In genomic region chr1:15066191-15066590, GRCh38 we compare ENCODE assay signal across 17 cellular contexts.
DNase-seq lines count a peak whose midpoint lies in the region; ATAC-seq and TF ChIP-seq lines count a peak whose summit lies in the region.
"Had no signal": no experiment of that assay in that cellular context is flagged by ENCODE, and none has a peak within 500 bp of the region (broad histone marks: within the 10 kb centered on the region; RNA-seq: fewer than 3 reads in every experiment).

No MANE protein-coding gene starts in this region.

- H3K36me3 Mint-ChIP-seq in activated naive CD8-positive, alpha-beta T cell treated with anti-CD3 and anti-CD28 coated beads, Interleukin-2, amount 10 ng/mL, durations not matched to agents 7 days and 5 days = no peaks in the 10 kb centered on the region
- H3K36me3 Mint-ChIP-seq in activated naive CD8-positive, alpha-beta T cell treated with anti-CD3 and anti-CD28 coated beads, Interleukin-2, amount 50 U/mL, for 24 hours (ENCODE audit: low read depth) = no peaks in the 10 kb centered on the region

- H3K27ac ChIP-seq in tibial artery = peak overlapping the region; percentile 82 to 94
- no peak overlapping the region for H3K27ac ChIP-seq in gastrocnemius medialis

- intact Hi-C loops in tibial artery (cut with DNase I; ENCODE audit: low total_unique reads) (no loop called here), gastrocnemius medialis (cut with DNase I; ENCODE audit: low total_unique reads) (no loop called here)

- peaks cover 5% of the 10 kb centered on the region; the same call in 1 of the 2 replicates for H3K9me3 ChIP-seq in Loucy (ENCODE audit: insufficient read depth, low read depth, low read length)
- no peaks in the 10 kb centered on the region for H3K9me3 ChIP-seq in tibial artery
- H3K9me3 ChIP-seq in gastrocnemius medialis = no peaks in the 10 kb centered on the region

- peaks cover 2% of the 10 kb centered on the region for H3K9me3 Mint-ChIP-seq in activated naive CD8-positive, alpha-beta T cell treated with anti-CD3 and anti-CD28 coated beads, Interleukin-2, amount 10 ng/mL, durations not matched to agents 7 days and 5 days
- no peaks in the 10 kb centered on the region for H3K9me3 Mint-ChIP-seq in activated naive CD8-positive, alpha-beta T cell treated with anti-CD3 and anti-CD28 coated beads, Interleukin-2, amount 50 U/mL, for 24 hours

- no peaks in the 10 kb centered on the region for H3K9me2 ChIP-seq in Loucy (replicated peaks; ENCODE audit: low read depth, low read length)

- H3K27ac Mint-ChIP-seq in activated naive CD8-positive, alpha-beta T cell treated with anti-CD3 and anti-CD28 coated beads, Interleukin-2, amount 10 ng/mL, durations not matched to agents 7 days and 5 days = peak overlapping the region; percentile 34
- H3K27ac Mint-ChIP-seq in activated naive CD8-positive, alpha-beta T cell treated with anti-CD3 and anti-CD28 coated beads, Interleukin-2, amount 50 U/mL, for 24 hours = no peak overlapping the region

- no peaks in the 10 kb centered on the region for H3F3A ChIP-seq in Loucy (ENCODE audit: low read depth)

- H2AFZ ChIP-seq in Loucy (ENCODE audit: low read length) = peak overlapping the region; percentile 42; the same call in 1 of the 2 replicates

- TF ChIP-seq CTCF in Loucy (conservative IDR thresholded peaks at IDR 0.05; ENCODE audit: low read length) = no peak
- no peak for TF ChIP-seq CTCF in tibial artery (IDR thresholded peaks at IDR 0.05)
- no peak for TF ChIP-seq CTCF in gastrocnemius medialis (IDR thresholded peaks at IDR 0.05 in 4 of 5, conservative IDR thresholded peaks at IDR 0.05 in 1 of 5)

- no peaks in the 10 kb centered on the region for H4K20me1 ChIP-seq in Loucy (ENCODE audit: insufficient read depth, low read length, poor library complexity, severe bottlenecking)

- peak overlapping the region; percentile 73 for H3K9ac ChIP-seq in Loucy (ENCODE audit: low read depth, low read length, poor library complexity, severe bottlenecking)

- no peak for ATAC-seq in activated naive CD8-positive, alpha-beta T cell treated with anti-CD3 and anti-CD28 coated beads, Interleukin-2, amount 10 ng/mL, durations not matched to agents 7 days and 5 days (ENCODE audit: low read depth)
- ATAC-seq in activated naive CD8-positive, alpha-beta T cell treated with anti-CD3 and anti-CD28 coated beads, Interleukin-2, amount 50 U/mL, for 24 hours = no peak
- ATAC-seq in gastrocnemius medialis (no peak), HG03039 (IDR thresholded peaks at IDR 0.05; ENCODE audit: unreplicated experiment) (no peak)

- no peak for DNase-seq in activated naive CD8-positive, alpha-beta T cell treated with anti-CD3 and anti-CD28 coated beads, Interleukin-2, amount 10 ng/mL, durations not matched to agents 7 days and 5 days
- no peak for DNase-seq in activated naive CD8-positive, alpha-beta T cell treated with anti-CD3 and anti-CD28 coated beads, Interleukin-2, amount 50 U/mL, for 24 hours
- DNase-seq in medulla oblongata (ENCODE audit: extremely low spot score) (peak; percentile 11), tibial artery (no peak), gastrocnemius medialis (no peak), HPDE6-E6E7 (ENCODE audit: extremely low spot score) (no peak)
- DNase-seq: C1 segment of cervical spinal cord, COR-L47, DMS53, NCI-H1436 treated with DMSO at 0.1 percent for 48 hours, NCI-H2081, NCI-H510A, NCI-H774, RPMI8226, SIG-M5 had no signal

- H3K4me1 ChIP-seq in Loucy (ENCODE audit: insufficient read depth, low read length, poor library complexity, severe bottlenecking) = peaks cover 32% of the 10 kb centered on the region
- H3K4me1 ChIP-seq in tibial artery = peaks cover 0 to 31% (median 16%) of the 10 kb centered on the region in 4 donors
- no peaks in the 10 kb centered on the region for H3K4me1 ChIP-seq in gastrocnemius medialis

- TF ChIP-seq POLR2A in gastrocnemius medialis (IDR thresholded peaks at IDR 0.05) = no peak

- in situ Hi-C loops in gastrocnemius medialis (cut with MboI; ENCODE audit: low sequenced_read_pairs in 4 of 4) = no loop called here

- no peak overlapping the region for H3K4me3 Mint-ChIP-seq in activated naive CD8-positive, alpha-beta T cell treated with anti-CD3 and anti-CD28 coated beads, Interleukin-2, amount 10 ng/mL, durations not matched to agents 7 days and 5 days
- no peak overlapping the region for H3K4me3 Mint-ChIP-seq in activated naive CD8-positive, alpha-beta T cell treated with anti-CD3 and anti-CD28 coated beads, Interleukin-2, amount 50 U/mL, for 24 hours

- peak overlapping the region; percentile 72 for H3K4me2 ChIP-seq in Loucy (ENCODE audit: low read depth, low read length, poor library complexity, severe bottlenecking)

- no peaks in the 10 kb centered on the region for H3K36me3 ChIP-seq in Loucy (ENCODE audit: insufficient read depth, low read length)
- H3K36me3 ChIP-seq in tibial artery = peaks cover 21 to 58% (median 38%) of the 10 kb centered on the region in 3 donors
- no peaks in the 10 kb centered on the region for H3K36me3 ChIP-seq in gastrocnemius medialis

- H3K79me2 ChIP-seq in Loucy (ENCODE audit: insufficient read depth, low read length) = no peaks in the 10 kb centered on the region

- H3K4me1 Mint-ChIP-seq in activated naive CD8-positive, alpha-beta T cell treated with anti-CD3 and anti-CD28 coated beads, Interleukin-2, amount 10 ng/mL, durations not matched to agents 7 days and 5 days = peaks cover 3% of the 10 kb centered on the region
- peaks cover 2% of the 10 kb centered on the region for H3K4me1 Mint-ChIP-seq in activated naive CD8-positive, alpha-beta T cell treated with anti-CD3 and anti-CD28 coated beads, Interleukin-2, amount 50 U/mL, for 24 hours

- POLR2A ChIA-PET in activated naive CD8-positive, alpha-beta T cell treated with anti-CD3 and anti-CD28 coated beads, Interleukin-2, amount 10 ng/mL, durations not matched to agents 7 days and 5 days (lab: Charles Lee) = no interaction called here

- H3K27me3 ChIP-seq in Loucy (ENCODE audit: insufficient read depth, low read length, poor library complexity, severe bottlenecking) (no peaks in the 10 kb centered on the region), tibial artery (no peaks in the 10 kb centered on the region), gastrocnemius medialis (no peaks in the 10 kb centered on the region)

- H3K27me3 Mint-ChIP-seq in activated naive CD8-positive, alpha-beta T cell treated with anti-CD3 and anti-CD28 coated beads, Interleukin-2, amount 10 ng/mL, durations not matched to agents 7 days and 5 days = no peaks in the 10 kb centered on the region
- no peaks in the 10 kb centered on the region for H3K27me3 Mint-ChIP-seq in activated naive CD8-positive, alpha-beta T cell treated with anti-CD3 and anti-CD28 coated beads, Interleukin-2, amount 50 U/mL, for 24 hours

- H3K4me3 ChIP-seq in Loucy (ENCODE audit: low read length, poor library complexity, severe bottlenecking) = peak overlapping the region; percentile 65
- H3K4me3 ChIP-seq in tibial artery = no peak overlapping the region
- H3K4me3 ChIP-seq in gastrocnemius medialis = no peak overlapping the region

Comparison
In these comparisons a context has a peak if more than half of its experiments do, and no peak if none do; other contexts are left out.
1. H3K27ac ChIP-seq: peak in tibial artery (2 of 2); none in gastrocnemius medialis (0 of 4).